Comparison of ENCODE assay signal across 1 cellular context in the genomic region with DNA sequence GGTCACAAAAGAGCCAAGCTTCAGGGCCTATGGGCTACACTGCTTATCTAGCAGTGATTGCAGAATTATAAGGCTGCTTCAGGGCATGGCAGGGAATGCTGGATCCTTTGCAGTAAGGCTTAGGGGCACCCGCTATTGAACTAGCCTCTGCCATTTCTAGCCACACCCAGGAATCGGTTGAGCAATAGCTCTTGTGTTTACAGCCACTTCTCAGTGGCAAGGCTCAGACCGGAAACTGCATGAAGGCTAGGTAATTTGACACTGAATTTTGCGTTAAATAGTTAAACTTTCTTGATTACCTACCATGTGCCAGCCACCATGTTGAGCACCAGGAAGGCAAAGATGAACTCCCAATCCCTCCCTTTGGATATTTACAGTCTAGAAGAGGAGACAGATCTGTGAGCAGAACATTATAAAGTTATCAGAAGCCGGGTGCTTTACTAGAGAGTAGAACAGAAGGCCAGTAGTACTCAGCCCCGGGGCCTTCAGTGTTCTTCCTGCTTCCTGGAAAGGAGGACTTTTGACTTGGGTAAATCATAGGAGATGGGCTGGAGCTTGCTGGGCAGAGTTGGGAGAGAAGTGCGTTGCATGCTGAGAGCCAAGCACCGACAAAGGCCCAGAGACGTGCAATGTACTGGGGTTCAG.
TF ChIP-seq lines count a peak whose summit lies in the region.

No MANE protein-coding gene starts in this region.

TF ChIP-seq in HepG2, 621 proteins besides CTCF, POLR2A, EP300 and RAD21 (continued from another document and continues in another):
- TF ChIP-seq ZBTB34 (CRISPR knock-in tag; IDR thresholded peaks at IDR 0.05): no peak
- no peak for TF ChIP-seq ZNF414 (CRISPR knock-in tag; IDR thresholded peaks at IDR 0.05)
- TF ChIP-seq RELA (CRISPR knock-in tag; IDR thresholded peaks at IDR 0.05): 0 out of 2 replicates have a peak, but pooled peaks have one; percentile 33
- no peak for TF ChIP-seq DRAP1 (CRISPR knock-in tag; IDR thresholded peaks at IDR 0.05)
- no peak; the same call in 1 of the 2 replicates for TF ChIP-seq ZNF816 (CRISPR knock-in tag; IDR thresholded peaks at IDR 0.05; ENCODE audit: borderline replicate concordance)
- TF ChIP-seq HBP1 (CRISPR knock-in tag; IDR thresholded peaks at IDR 0.05; ENCODE audit: low read depth): no peak
- TF ChIP-seq SOX13 (IDR thresholded peaks at IDR 0.05): no peak
- TF ChIP-seq SOX13 (CRISPR knock-in tag; conservative IDR thresholded peaks at IDR 0.05 in 1 of 2, IDR thresholded peaks at IDR 0.05 in 1 of 2): peak in 1 of 2 experiments; percentile 80; a peak in 2 of 4 replicates
- TF ChIP-seq, protein P1, sequence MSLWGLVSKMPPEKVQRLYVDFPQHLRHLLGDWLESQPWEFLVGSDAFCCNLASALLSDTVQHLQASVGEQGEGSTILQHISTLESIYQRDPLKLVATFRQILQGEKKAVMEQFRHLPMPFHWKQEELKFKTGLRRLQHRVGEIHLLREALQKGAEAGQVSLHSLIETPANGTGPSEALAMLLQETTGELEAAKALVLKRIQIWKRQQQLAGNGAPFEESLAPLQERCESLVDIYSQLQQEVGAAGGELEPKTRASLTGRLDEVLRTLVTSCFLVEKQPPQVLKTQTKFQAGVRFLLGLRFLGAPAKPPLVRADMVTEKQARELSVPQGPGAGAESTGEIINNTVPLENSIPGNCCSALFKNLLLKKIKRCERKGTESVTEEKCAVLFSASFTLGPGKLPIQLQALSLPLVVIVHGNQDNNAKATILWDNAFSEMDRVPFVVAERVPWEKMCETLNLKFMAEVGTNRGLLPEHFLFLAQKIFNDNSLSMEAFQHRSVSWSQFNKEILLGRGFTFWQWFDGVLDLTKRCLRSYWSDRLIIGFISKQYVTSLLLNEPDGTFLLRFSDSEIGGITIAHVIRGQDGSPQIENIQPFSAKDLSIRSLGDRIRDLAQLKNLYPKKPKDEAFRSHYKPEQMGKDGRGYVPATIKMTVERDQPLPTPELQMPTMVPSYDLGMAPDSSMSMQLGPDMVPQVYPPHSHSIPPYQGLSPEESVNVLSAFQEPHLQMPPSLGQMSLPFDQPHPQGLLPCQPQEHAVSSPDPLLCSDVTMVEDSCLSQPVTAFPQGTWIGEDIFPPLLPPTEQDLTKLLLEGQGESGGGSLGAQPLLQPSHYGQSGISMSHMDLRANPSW (CRISPR knock-in tag; IDR thresholded peaks at IDR 0.05; ENCODE audit: borderline replicate concordance): no peak
- no peak for TF ChIP-seq ZNF276 (CRISPR knock-in tag; IDR thresholded peaks at IDR 0.05; ENCODE audit: low read depth)
- TF ChIP-seq, protein P2, sequence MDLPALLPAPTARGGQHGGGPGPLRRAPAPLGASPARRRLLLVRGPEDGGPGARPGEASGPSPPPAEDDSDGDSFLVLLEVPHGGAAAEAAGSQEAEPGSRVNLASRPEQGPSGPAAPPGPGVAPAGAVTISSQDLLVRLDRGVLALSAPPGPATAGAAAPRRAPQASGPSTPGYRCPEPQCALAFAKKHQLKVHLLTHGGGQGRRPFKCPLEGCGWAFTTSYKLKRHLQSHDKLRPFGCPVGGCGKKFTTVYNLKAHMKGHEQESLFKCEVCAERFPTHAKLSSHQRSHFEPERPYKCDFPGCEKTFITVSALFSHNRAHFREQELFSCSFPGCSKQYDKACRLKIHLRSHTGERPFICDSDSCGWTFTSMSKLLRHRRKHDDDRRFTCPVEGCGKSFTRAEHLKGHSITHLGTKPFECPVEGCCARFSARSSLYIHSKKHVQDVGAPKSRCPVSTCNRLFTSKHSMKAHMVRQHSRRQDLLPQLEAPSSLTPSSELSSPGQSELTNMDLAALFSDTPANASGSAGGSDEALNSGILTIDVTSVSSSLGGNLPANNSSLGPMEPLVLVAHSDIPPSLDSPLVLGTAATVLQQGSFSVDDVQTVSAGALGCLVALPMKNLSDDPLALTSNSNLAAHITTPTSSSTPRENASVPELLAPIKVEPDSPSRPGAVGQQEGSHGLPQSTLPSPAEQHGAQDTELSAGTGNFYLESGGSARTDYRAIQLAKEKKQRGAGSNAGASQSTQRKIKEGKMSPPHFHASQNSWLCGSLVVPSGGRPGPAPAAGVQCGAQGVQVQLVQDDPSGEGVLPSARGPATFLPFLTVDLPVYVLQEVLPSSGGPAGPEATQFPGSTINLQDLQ (CRISPR knock-in tag; IDR thresholded peaks at IDR 0.05): no peak
- TF ChIP-seq ZNF543 (CRISPR knock-in tag; IDR thresholded peaks at IDR 0.05): no peak
- TF ChIP-seq ZFYVE20 (CRISPR knock-in tag; IDR thresholded peaks at IDR 0.05; ENCODE audit: borderline replicate concordance, low read depth): no peak
- no peak for TF ChIP-seq TBP (CRISPR knock-in tag; IDR thresholded peaks at IDR 0.05)
- TF ChIP-seq MLLT10 (CRISPR knock-in tag; IDR thresholded peaks at IDR 0.05): no peak
- no peak for TF ChIP-seq ZSCAN29 (CRISPR knock-in tag; conservative IDR thresholded peaks at IDR 0.05)
- no peak for TF ChIP-seq WIZ (CRISPR knock-in tag; IDR thresholded peaks at IDR 0.05)
- no peak for TF ChIP-seq ZMAT3 (CRISPR knock-in tag; conservative IDR thresholded peaks at IDR 0.05)
- TF ChIP-seq, protein P3, sequence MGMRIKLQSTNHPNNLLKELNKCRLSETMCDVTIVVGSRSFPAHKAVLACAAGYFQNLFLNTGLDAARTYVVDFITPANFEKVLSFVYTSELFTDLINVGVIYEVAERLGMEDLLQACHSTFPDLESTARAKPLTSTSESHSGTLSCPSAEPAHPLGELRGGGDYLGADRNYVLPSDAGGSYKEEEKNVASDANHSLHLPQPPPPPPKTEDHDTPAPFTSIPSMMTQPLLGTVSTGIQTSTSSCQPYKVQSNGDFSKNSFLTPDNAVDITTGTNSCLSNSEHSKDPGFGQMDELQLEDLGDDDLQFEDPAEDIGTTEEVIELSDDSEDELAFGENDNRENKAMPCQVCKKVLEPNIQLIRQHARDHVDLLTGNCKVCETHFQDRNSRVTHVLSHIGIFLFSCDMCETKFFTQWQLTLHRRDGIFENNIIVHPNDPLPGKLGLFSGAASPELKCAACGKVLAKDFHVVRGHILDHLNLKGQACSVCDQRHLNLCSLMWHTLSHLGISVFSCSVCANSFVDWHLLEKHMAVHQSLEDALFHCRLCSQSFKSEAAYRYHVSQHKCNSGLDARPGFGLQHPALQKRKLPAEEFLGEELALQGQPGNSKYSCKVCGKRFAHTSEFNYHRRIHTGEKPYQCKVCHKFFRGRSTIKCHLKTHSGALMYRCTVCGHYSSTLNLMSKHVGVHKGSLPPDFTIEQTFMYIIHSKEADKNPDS (CRISPR knock-in tag; IDR thresholded peaks at IDR 0.05): no peak
- TF ChIP-seq ZGPAT (CRISPR knock-in tag; IDR thresholded peaks at IDR 0.05): peak; percentile 79
- no peak for TF ChIP-seq AGO1 (IDR thresholded peaks at IDR 0.05; ENCODE audit: low read depth, low read length, poor library complexity, severe bottlenecking)
- no peak for TF ChIP-seq ZNF549 (CRISPR knock-in tag; IDR thresholded peaks at IDR 0.05)
- TF ChIP-seq NR2F2 (IDR thresholded peaks at IDR 0.05; ENCODE audit: borderline replicate concordance, low read depth): no peak
- peak; percentile 98 for TF ChIP-seq CEBPB (IDR thresholded peaks at IDR 0.05; ENCODE audit: borderline replicate concordance, low read depth, low read length)
- TF ChIP-seq, protein P4, sequence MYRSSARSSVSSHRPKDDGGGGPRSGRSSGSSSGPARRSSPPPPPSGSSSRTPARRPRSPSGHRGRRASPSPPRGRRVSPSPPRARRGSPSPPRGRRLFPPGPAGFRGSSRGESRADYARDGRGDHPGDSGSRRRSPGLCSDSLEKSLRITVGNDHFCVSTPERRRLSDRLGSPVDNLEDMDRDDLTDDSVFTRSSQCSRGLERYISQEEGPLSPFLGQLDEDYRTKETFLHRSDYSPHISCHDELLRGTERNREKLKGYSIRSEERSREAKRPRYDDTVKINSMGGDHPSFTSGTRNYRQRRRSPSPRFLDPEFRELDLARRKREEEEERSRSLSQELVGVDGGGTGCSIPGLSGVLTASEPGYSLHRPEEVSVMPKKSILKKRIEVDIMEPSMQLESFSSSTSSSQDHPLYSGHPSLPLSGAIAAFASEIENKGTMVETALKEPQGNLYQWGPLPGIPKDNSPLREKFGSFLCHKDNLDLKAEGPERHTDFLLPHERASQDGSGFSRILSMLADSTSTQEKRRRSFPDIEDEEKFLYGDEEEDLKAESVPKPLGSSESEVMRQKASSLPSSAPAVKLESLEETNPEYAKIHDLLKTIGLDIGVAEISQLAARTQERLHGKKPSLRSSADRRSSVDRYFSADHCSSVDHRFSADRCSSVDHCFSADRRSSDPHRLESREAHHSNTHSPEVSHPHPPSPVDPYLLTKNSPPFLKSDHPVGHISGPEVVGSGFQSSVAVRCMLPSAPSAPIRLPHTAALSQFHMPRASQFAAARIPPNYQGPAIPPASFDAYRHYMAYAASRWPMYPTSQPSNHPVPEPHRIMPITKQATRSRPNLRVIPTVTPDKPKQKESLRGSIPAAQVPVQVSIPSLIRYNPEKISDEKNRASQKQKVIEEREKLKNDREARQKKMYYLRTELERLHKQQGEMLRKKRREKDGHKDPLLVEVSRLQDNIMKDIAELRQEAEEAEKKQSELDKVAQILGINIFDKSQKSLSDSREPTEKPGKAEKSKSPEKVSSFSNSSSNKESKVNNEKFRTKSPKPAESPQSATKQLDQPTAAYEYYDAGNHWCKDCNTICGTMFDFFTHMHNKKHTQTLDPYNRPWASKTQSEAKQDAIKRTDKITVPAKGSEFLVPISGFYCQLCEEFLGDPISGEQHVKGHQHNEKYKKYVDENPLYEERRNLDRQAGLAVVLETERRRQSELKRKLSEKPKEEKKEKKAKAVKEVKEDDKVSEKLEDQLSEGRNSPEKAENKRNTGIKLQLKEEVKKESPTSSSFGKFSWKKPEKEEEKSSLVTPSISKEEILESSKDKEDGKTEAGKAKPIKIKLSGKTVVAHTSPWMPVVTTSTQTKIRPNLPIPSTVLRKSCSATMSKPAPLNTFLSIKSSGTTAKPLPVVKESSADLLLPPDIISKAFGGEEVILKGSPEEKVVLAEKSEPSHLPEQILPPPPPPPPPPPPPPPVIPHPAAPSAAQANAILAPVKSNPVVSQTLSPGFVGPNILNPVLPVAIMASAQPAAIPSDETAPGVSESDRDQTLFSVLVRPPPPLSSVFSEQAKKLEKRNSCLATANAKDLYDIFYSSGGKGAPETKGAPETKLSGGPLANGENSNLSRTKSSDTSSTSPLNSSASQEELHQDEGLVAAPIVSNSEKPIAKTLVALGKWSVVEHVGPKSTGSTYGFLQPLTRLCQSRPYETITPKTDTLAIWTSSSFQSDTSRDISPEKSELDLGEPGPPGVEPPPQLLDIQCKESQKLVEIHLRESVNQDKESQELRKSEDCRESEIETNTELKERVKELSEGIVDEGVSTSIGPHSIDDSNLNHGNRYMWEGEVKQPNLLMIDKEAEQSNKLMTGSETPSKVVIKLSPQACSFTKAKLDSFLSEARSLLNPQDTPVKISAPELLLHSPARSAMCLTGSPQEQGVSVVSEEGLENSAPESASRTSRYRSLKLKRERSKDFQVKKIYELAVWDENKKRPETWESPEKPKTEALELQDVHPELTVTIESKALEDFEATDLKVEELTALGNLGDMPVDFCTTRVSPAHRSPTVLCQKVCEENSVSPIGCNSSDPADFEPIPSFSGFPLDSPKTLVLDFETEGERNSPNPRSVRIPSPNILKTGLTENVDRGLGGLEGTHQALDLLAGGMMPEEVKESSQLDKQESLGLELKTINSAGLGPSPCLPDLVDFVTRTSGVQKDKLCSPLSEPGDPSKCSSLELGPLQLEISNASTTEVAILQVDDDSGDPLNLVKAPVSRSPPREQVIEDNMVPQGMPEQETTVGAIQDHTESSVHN (CRISPR knock-in tag; IDR thresholded peaks at IDR 0.05): no peak
- TF ChIP-seq ZFP36L2 (CRISPR knock-in tag; IDR thresholded peaks at IDR 0.05): no peak
